ENCODE assay signal across 19 cellular contexts in the genomic region with DNA sequence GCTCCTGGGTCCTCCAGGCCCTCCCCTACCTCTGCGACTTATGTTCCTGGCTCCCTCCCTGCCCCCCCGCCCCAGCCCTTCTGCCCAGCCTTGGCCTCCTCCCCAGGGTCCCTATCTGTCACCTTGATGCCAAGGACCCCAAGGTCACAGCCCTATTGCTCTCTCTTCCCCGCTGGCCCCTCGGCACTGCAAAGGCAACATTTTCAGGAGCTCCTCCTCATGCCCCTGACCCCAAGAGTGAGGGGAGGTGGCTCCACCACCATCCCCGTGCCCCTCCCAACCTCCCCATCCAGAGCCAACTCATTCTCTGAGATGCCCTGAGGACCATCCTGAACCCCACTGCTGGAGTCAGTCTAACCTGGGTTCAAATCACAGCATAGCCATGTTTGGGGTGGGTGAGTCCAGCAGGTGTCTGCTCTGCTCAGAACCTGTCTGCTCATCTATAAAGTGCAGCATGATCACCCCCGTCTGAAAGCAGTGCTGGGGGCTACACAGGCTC. TPM values are rescaled to one million over a fixed set of nuclear protein-coding genes. Genes with fewer than 3 reads are reported as not detected.
DNase-seq lines count a peak whose midpoint lies in the region; ATAC-seq and TF ChIP-seq lines count a peak whose summit lies in the region.
"Had no signal": no experiment of that assay in that cellular context is flagged by ENCODE, and none has a peak within 500 bp of the region (broad histone marks: within the 10 kb centered on the region; RNA-seq: fewer than 3 reads in every experiment).

No MANE protein-coding gene starts in this region.

- no peaks in the 10 kb centered on the region for H3K36me3 ChIP-seq in esophagus squamous epithelium
- H3K36me3 ChIP-seq in thyroid gland: no peaks in the 10 kb centered on the region

- ATAC-seq in HG03439 (IDR thresholded peaks at IDR 0.05; ENCODE audit: unreplicated experiment): no peak
- ATAC-seq: activated CD8-positive, alpha-beta memory T cell treated with anti-CD3 and anti-CD28 coated beads, Interleukin-2, amount 10 ng/mL, durations not matched to agents 7 days and 5 days; PC-3 had no signal

- peaks cover 46% of the 10 kb centered on the region for H3K27me3 Mint-ChIP-seq in activated CD4-positive, alpha-beta memory T cell treated with anti-CD3 and anti-CD28 coated beads for 36 hours
- peaks cover 42% of the 10 kb centered on the region for H3K27me3 Mint-ChIP-seq in activated CD4-positive, alpha-beta memory T cell treated with anti-CD3 and anti-CD28 coated beads, Interleukin-2, amount 10 ng/mL, durations not matched to agents 7 days and 5 days
- H3K27me3 Mint-ChIP-seq in nephron (ENCODE audit: low read depth): peaks cover 68% of the 10 kb centered on the region

- no peak overlapping the region for H3K27ac Mint-ChIP-seq in activated CD4-positive, alpha-beta memory T cell treated with anti-CD3 and anti-CD28 coated beads for 36 hours
- H3K27ac Mint-ChIP-seq in activated CD4-positive, alpha-beta memory T cell treated with anti-CD3 and anti-CD28 coated beads, Interleukin-2, amount 10 ng/mL, durations not matched to agents 7 days and 5 days: no peak overlapping the region
- no peak overlapping the region for H3K27ac Mint-ChIP-seq in nephron
- H3K27ac Mint-ChIP-seq: activated CD8-positive, alpha-beta memory T cell treated with anti-CD3 and anti-CD28 coated beads, Interleukin-2, amount 10 ng/mL, durations not matched to agents 7 days and 5 days; activated naive CD8-positive, alpha-beta T cell; CD4-positive, CD25-positive, alpha-beta regulatory T cell had no signal

- H3K27me3 ChIP-seq in esophagus squamous epithelium: peaks cover 0 to 23% (median 0%) of the 10 kb centered on the region in 4 donors
- H3K27me3 ChIP-seq in thyroid gland: no peaks in the 10 kb centered on the region

- 52 to 77% methylated on average over 4 to 5 of the region's 6 CpGs for WGBS in esophagus squamous epithelium, 2 donors
- 69 to 73% methylated on average over 6 of the region's 6 CpGs for WGBS in thyroid gland, 2 donors

- TF ChIP-seq POLR2A in esophagus squamous epithelium (IDR thresholded peaks at IDR 0.05) (no peak), thyroid gland (IDR thresholded peaks at IDR 0.05) (no peak)

- H3K4me3 ChIP-seq in esophagus squamous epithelium (peak overlapping the region in 2 of 4 donors; percentile 40 to 60), thyroid gland (replicated peaks in 1 of 3) (no peak overlapping the region)

- H3K4me3 Mint-ChIP-seq in activated CD4-positive, alpha-beta memory T cell treated with anti-CD3 and anti-CD28 coated beads for 36 hours: no peak overlapping the region
- H3K4me3 Mint-ChIP-seq in activated CD4-positive, alpha-beta memory T cell treated with anti-CD3 and anti-CD28 coated beads, Interleukin-2, amount 10 ng/mL, durations not matched to agents 7 days and 5 days: no peak overlapping the region
- peak overlapping the region in 2 of 3 experiments; percentile 21 to 36 for H3K4me3 Mint-ChIP-seq in nephron
- H3K4me3 Mint-ChIP-seq: activated CD8-positive, alpha-beta memory T cell treated with anti-CD3 and anti-CD28 coated beads, Interleukin-2, amount 10 ng/mL, durations not matched to agents 7 days and 5 days; activated naive CD8-positive, alpha-beta T cell; CD4-positive, CD25-positive, alpha-beta regulatory T cell had no signal

- H3K9me3 Mint-ChIP-seq in activated CD4-positive, alpha-beta memory T cell treated with anti-CD3 and anti-CD28 coated beads for 36 hours: no peaks in the 10 kb centered on the region
- no peaks in the 10 kb centered on the region for H3K9me3 Mint-ChIP-seq in activated CD4-positive, alpha-beta memory T cell treated with anti-CD3 and anti-CD28 coated beads, Interleukin-2, amount 10 ng/mL, durations not matched to agents 7 days and 5 days
- H3K9me3 Mint-ChIP-seq in nephron: peaks cover 6% of the 10 kb centered on the region
- H3K9me3 Mint-ChIP-seq: CD4-positive, CD25-positive, alpha-beta regulatory T cell had no signal

- H3K9me3 ChIP-seq in esophagus squamous epithelium (no peaks in the 10 kb centered on the region), thyroid gland (no peaks in the 10 kb centered on the region)

- H3K4me1 ChIP-seq in esophagus squamous epithelium (peaks cover 16 to 85% (median 50%) of the 10 kb centered on the region in 3 donors), thyroid gland (peaks cover 0 to 37% of the 10 kb centered on the region in 2 donors)

- peak overlapping the region; percentile 38 to 85 (median 68) for H3K27ac ChIP-seq in esophagus squamous epithelium
- H3K27ac ChIP-seq in thyroid gland: peak overlapping the region in 2 of 3 donors; percentile 28
- H3K27ac ChIP-seq: epithelial cell of prostate, VCaP had no signal

- no peaks in the 10 kb centered on the region for H3K36me3 Mint-ChIP-seq in activated CD4-positive, alpha-beta memory T cell treated with anti-CD3 and anti-CD28 coated beads for 36 hours
- no peaks in the 10 kb centered on the region for H3K36me3 Mint-ChIP-seq in activated CD4-positive, alpha-beta memory T cell treated with anti-CD3 and anti-CD28 coated beads, Interleukin-2, amount 10 ng/mL, durations not matched to agents 7 days and 5 days (ENCODE audit: low read depth)
- no peaks in the 10 kb centered on the region for H3K36me3 Mint-ChIP-seq in nephron (ENCODE audit: low read depth)
- H3K36me3 Mint-ChIP-seq: activated CD8-positive, alpha-beta memory T cell treated with anti-CD3 and anti-CD28 coated beads, Interleukin-2, amount 10 ng/mL, durations not matched to agents 7 days and 5 days; activated naive CD8-positive, alpha-beta T cell had no signal

- TF ChIP-seq CTCF in esophagus squamous epithelium (IDR thresholded peaks at IDR 0.05) (no peak), nephron (IDR thresholded peaks at IDR 0.05; ENCODE audit: unreplicated experiment in 3 of 3) (no peak), thyroid gland (IDR thresholded peaks at IDR 0.05) (no peak)

- CTCF ChIA-PET in activated CD4-positive, alpha-beta memory T cell treated with anti-CD3 and anti-CD28 coated beads for 36 hours (lab: Charles Lee): no interaction called here
- CTCF ChIA-PET in activated CD4-positive, alpha-beta memory T cell treated with anti-CD3 and anti-CD28 coated beads, Interleukin-2, amount 10 ng/mL, durations not matched to agents 7 days and 5 days (lab: Charles Lee): interaction anchor here (0.6 to 1.4 kb wide), 2 partner anchors 14 to 532 kb away, joined by 3 read pairs; no protein-coding TSS in a partner anchor

- POLR2A ChIA-PET in activated CD4-positive, alpha-beta memory T cell treated with anti-CD3 and anti-CD28 coated beads for 36 hours (lab: Charles Lee): no interaction called here
- POLR2A ChIA-PET in activated CD4-positive, alpha-beta memory T cell treated with anti-CD3 and anti-CD28 coated beads, Interleukin-2, amount 10 ng/mL, durations not matched to agents 7 days and 5 days (lab: Charles Lee): no interaction called here

- H3K4me1 Mint-ChIP-seq in activated CD4-positive, alpha-beta memory T cell treated with anti-CD3 and anti-CD28 coated beads for 36 hours (ENCODE audit: low read depth): no peaks in the 10 kb centered on the region
- no peaks in the 10 kb centered on the region for H3K4me1 Mint-ChIP-seq in activated CD4-positive, alpha-beta memory T cell treated with anti-CD3 and anti-CD28 coated beads, Interleukin-2, amount 10 ng/mL, durations not matched to agents 7 days and 5 days
- peaks cover 3% of the 10 kb centered on the region for H3K4me1 Mint-ChIP-seq in nephron

- intact Hi-C loops in activated CD4-positive, alpha-beta memory T cell treated with anti-CD3 and anti-CD28 coated beads for 36 hours (cut with micrococcal nuclease): no loop called here
- intact Hi-C loops in esophagus squamous epithelium (cut with DNase I): no loop called here
- intact Hi-C loops in thyroid gland (cut with DNase I): no loop called here

- DNase-seq in activated CD4-positive, alpha-beta memory T cell treated with anti-CD3 and anti-CD28 coated beads for 36 hours: peak; percentile 4
- no peak for DNase-seq in activated CD4-positive, alpha-beta memory T cell treated with anti-CD3 and anti-CD28 coated beads, Interleukin-2, amount 10 ng/mL, durations not matched to agents 7 days and 5 days
- no peak for DNase-seq in esophagus squamous epithelium (lab: John Stamatoyannopoulos, UW)
- no peak for DNase-seq in thyroid gland
- DNase-seq in iPS-NIHi11 (ENCODE audit: low spot score): no peak
- no peak for DNase-seq in DMS 273 treated with DMSO at 0.1 percent for 48 hours (lab: John Stamatoyannopoulos, UW)
- DNase-seq: 8988T; activated CD8-positive, alpha-beta memory T cell treated with anti-CD3 and anti-CD28 coated beads, Interleukin-2, amount 10 ng/mL, durations not matched to agents 7 days and 5 days; CD4-positive, CD25-positive, alpha-beta regulatory T cell; central memory CD4-positive, alpha-beta T cell; KBM-7; PC-3; SW 1271 had no signal

RNA-seq across cellular contexts. Expression of gene LIMS2, which starts 11.7 kb away (rescaled TPM):
- 10 to 100 TPM; 12.3 to 13.1 TPM for total RNA-seq in activated CD4-positive, alpha-beta memory T cell treated with anti-CD3 and anti-CD28 coated beads for 36 hours
- total RNA-seq in activated CD4-positive, alpha-beta memory T cell treated with anti-CD3 and anti-CD28 coated beads, Interleukin-2, amount 10 ng/mL, durations not matched to agents 7 days and 5 days: 10 to 100 TPM; 15.0 to 15.5 TPM
- 10 to 100 TPM in 1 of 4 donors, 1 to 10 TPM in 3; 2.4 to 29.6 (median 5.9) TPM for total RNA-seq in esophagus squamous epithelium
- total RNA-seq in thyroid gland: 10 to 100 TPM in 3 of 4 donors, 1 to 10 TPM in 1; 9.1 to 27.8 (median 14.2) TPM
- total RNA-seq: NCI-H460 had no signal

RNA-seq across cellular contexts. Expression of gene GPR17, which starts 17.7 kb away (rescaled TPM):
- not detected for total RNA-seq in activated CD4-positive, alpha-beta memory T cell treated with anti-CD3 and anti-CD28 coated beads for 36 hours
- total RNA-seq in activated CD4-positive, alpha-beta memory T cell treated with anti-CD3 and anti-CD28 coated beads, Interleukin-2, amount 10 ng/mL, durations not matched to agents 7 days and 5 days: not detected
- total RNA-seq in esophagus squamous epithelium: not detected
- not detected for total RNA-seq in thyroid gland
- total RNA-seq: activated CD8-positive, alpha-beta memory T cell treated with anti-CD3 and anti-CD28 coated beads, Interleukin-2, amount 10 ng/mL, durations not matched to agents 7 days and 5 days; CD4-positive, CD25-positive, alpha-beta regulatory T cell; NCI-H460 had no signal

RNA-seq across cellular contexts. Expression of gene SFT2D3, which starts 37.7 kb away (rescaled TPM):
- total RNA-seq in activated CD4-positive, alpha-beta memory T cell treated with anti-CD3 and anti-CD28 coated beads for 36 hours: 1 to 10 TPM; 3.1 to 3.6 TPM
- total RNA-seq in activated CD4-positive, alpha-beta memory T cell treated with anti-CD3 and anti-CD28 coated beads, Interleukin-2, amount 10 ng/mL, durations not matched to agents 7 days and 5 days: 1 to 10 TPM; 5.2 to 5.8 TPM
- total RNA-seq in esophagus squamous epithelium (10 to 100 TPM in 1 of 4 donors, 1 to 10 TPM in 3; 3.3 to 10.5 (median 5.9) TPM), thyroid gland (10 to 100 TPM; 14.0 to 17.9 (median 16.1) TPM)

Comparison
In these comparisons a context has a peak if more than half of its experiments do, and no peak if none do; other contexts are left out.
1. H3K4me3 Mint-ChIP-seq: peak in nephron (2 of 3); none in activated CD4-positive, alpha-beta memory T cell treated with anti-CD3 and anti-CD28 coated beads for 36 hours (single experiment) and activated CD4-positive, alpha-beta memory T cell treated with anti-CD3 and anti-CD28 coated beads, Interleukin-2, amount 10 ng/mL, durations not matched to agents 7 days and 5 days (single experiment).